ENCODE assay signal across 2 cellular contexts in genomic region chr7:127585044-127585953, GRCh38.
TF ChIP-seq lines count a peak whose summit lies in the region.

TSS of gene GCC1 (minus strand) at chr7:127585596. CDS start at chr7:127585182, 414 bp downstream.

TF ChIP-seq in HEK293, 187 proteins besides CTCF, POLR2A, EP300 and RAD21 (continued from another document and continues in another):
- TF ChIP-seq ZNF530 (tag by site-specific recombination; IDR thresholded peaks at IDR 0.05; ENCODE audit: low read depth) (no peak), BCL6B (tag by site-specific recombination; IDR thresholded peaks at IDR 0.05) (no peak), YY1 (tag by site-specific recombination; IDR thresholded peaks at IDR 0.05) (no peak), ZNF544 (tag by site-specific recombination; IDR thresholded peaks at IDR 0.05) (no peak), ZNF629 (tag by site-specific recombination; IDR thresholded peaks at IDR 0.05) (peak; percentile 86), ZNF350 (tag by site-specific recombination; IDR thresholded peaks at IDR 0.05) (no peak), BCL11B (tag by site-specific recombination; IDR thresholded peaks at IDR 0.05; ENCODE audit: low read depth) (no peak), ZNF148 (tag by site-specific recombination; IDR thresholded peaks at IDR 0.05; ENCODE audit: borderline replicate concordance) (no peak), ZNF701 (tag by site-specific recombination; IDR thresholded peaks at IDR 0.05) (no peak), KLF16 (tag by site-specific recombination; IDR thresholded peaks at IDR 0.05) (peak; percentile 86), ZNF660 (tag by site-specific recombination; IDR thresholded peaks at IDR 0.05) (peak; percentile 39; the same call in 1 of the 2 replicates), ZNF274 (IDR thresholded peaks at IDR 0.05; ENCODE audit: low read length) (no peak), ZNF274 (tag by site-specific recombination; IDR thresholded peaks at IDR 0.05; ENCODE audit: borderline replicate concordance) (no peak), ZNF221 (tag by site-specific recombination; IDR thresholded peaks at IDR 0.05; ENCODE audit: borderline replicate concordance) (no peak), ZNF768 (tag by site-specific recombination; IDR thresholded peaks at IDR 0.05) (no peak), ZNF394 (tag by site-specific recombination; IDR thresholded peaks at IDR 0.05; ENCODE audit: borderline replicate concordance) (no peak), ZNF707 (tag by site-specific recombination; IDR thresholded peaks at IDR 0.05) (no peak), WT1 (tag by site-specific recombination; IDR thresholded peaks at IDR 0.05) (no peak), EGR2 (tag by site-specific recombination; IDR thresholded peaks at IDR 0.05; ENCODE audit: low read depth) (peak; percentile 58), ZNF529 (tag by site-specific recombination; IDR thresholded peaks at IDR 0.05; ENCODE audit: insufficient replicate concordance) (no peak), ZNF169 (tag by site-specific recombination; IDR thresholded peaks at IDR 0.05) (no peak), ZBTB17 (tag by site-specific recombination; IDR thresholded peaks at IDR 0.05) (peak; percentile 84), ZNF549 (tag by site-specific recombination; IDR thresholded peaks at IDR 0.05) (no peak), ZNF600 (tag by site-specific recombination; IDR thresholded peaks at IDR 0.05) (peak; percentile 85), ZNF580 (tag by site-specific recombination; IDR thresholded peaks at IDR 0.05) (0 out of 2 replicates have a peak, but pooled peaks have one; percentile 7), ZNF114 (tag by site-specific recombination; IDR thresholded peaks at IDR 0.05) (no peak), KLF9 (tag by site-specific recombination; IDR thresholded peaks at IDR 0.05; ENCODE audit: low read depth) (peak; percentile 81), ZNF121 (tag by site-specific recombination; IDR thresholded peaks at IDR 0.05) (no peak)
- TF ChIP-seq, protein P1, sequence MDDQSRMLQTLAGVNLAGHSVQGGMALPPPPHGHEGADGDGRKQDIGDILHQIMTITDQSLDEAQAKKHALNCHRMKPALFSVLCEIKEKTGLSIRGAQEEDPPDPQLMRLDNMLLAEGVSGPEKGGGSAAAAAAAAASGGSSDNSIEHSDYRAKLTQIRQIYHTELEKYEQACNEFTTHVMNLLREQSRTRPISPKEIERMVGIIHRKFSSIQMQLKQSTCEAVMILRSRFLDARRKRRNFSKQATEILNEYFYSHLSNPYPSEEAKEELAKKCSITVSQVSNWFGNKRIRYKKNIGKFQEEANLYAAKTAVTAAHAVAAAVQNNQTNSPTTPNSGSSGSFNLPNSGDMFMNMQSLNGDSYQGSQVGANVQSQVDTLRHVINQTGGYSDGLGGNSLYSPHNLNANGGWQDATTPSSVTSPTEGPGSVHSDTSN (CRISPR knock-in tag; IDR thresholded peaks at IDR 0.05), result no peak
- TF ChIP-seq, protein P2, sequence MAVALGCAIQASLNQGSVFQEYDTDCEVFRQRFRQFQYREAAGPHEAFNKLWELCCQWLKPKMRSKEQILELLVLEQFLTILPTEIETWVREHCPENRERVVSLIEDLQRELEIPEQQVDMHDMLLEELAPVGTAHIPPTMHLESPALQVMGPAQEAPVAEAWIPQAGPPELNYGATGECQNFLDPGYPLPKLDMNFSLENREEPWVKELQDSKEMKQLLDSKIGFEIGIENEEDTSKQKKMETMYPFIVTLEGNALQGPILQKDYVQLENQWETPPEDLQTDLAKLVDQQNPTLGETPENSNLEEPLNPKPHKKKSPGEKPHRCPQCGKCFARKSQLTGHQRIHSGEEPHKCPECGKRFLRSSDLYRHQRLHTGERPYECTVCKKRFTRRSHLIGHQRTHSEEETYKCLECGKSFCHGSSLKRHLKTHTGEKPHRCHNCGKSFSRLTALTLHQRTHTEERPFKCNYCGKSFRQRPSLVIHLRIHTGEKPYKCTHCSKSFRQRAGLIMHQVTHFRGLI (tag by site-specific recombination; IDR thresholded peaks at IDR 0.05), result 0 out of 2 replicates have a peak, but pooled peaks have one; percentile 17

TF ChIP-seq in SK-N-SH, 30 proteins besides CTCF, POLR2A, EP300 and RAD21 (continued from another document):
- TF ChIP-seq POLR2AphosphoS5 (IDR thresholded peaks at IDR 0.05; ENCODE audit: low read depth, low read length) (peak; percentile 98), CHD2 (IDR thresholded peaks at IDR 0.05; ENCODE audit: low read length, partially characterized antibody) (peak; percentile 80), GABPA (IDR thresholded peaks at IDR 0.05; ENCODE audit: low read depth) (peak; percentile 92), SMC3 (IDR thresholded peaks at IDR 0.05; ENCODE audit: low read depth, low read length) (no peak)
